Comparison of ENCODE assay signal across 10 cellular contexts in the genomic region with DNA sequence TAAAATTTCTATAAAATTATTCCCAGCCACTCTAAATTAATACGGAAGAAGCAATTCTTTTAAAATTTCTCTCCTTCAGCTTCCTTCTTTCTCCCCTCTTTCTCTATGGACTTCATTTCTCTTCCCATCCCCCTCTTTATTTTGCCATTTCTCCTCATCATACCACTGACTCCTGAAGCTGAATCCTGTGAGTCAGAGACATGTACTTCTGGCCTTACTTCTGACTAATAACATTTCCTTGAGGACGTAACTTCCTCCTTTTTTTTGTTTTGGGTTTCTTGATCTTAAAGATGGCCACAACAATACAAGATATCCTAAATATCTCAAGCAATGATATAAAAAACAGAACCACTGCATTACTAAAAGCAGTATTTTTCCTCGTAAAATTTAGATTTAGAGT.
A peak's percentile ranks its signal among the peaks of the same experiment; 100 is the strongest.
DNase-seq lines count a peak whose midpoint lies in the region; ATAC-seq and TF ChIP-seq lines count a peak whose summit lies in the region.
"Had no signal": no experiment of that assay in that cellular context is flagged by ENCODE, and none has a peak within 500 bp of the region (broad histone marks: within the 10 kb centered on the region; RNA-seq: fewer than 3 reads in every experiment).

No MANE protein-coding gene starts in this region.

- TF ChIP-seq CTCF in chondrocyte (IDR thresholded peaks at IDR 0.05) (no peak), smooth muscle cell (IDR thresholded peaks at IDR 0.05; ENCODE audit: borderline replicate concordance, insufficient read depth, poor library complexity, severe bottlenecking) (no peak)

- peak; percentile 84 for ATAC-seq in GM18858 (IDR thresholded peaks at IDR 0.05; ENCODE audit: unreplicated experiment)
- ATAC-seq: left cardiac atrium had no signal

- H3K27ac Mint-ChIP-seq in chondrocyte (ENCODE audit: unreplicated experiment): peak overlapping the region; percentile 2

- H3K4me1 ChIP-seq in smooth muscle cell (ENCODE audit: low read depth): no peaks in the 10 kb centered on the region
- H3K4me1 ChIP-seq: ascending aorta had no signal

- H2AFZ ChIP-seq in smooth muscle cell (ENCODE audit: low read depth): peak overlapping the region; percentile 76

- no peaks in the 10 kb centered on the region for H3K36me3 ChIP-seq in smooth muscle cell (ENCODE audit: low read depth)
- H3K36me3 ChIP-seq: ascending aorta had no signal

- peak overlapping the region; percentile 68 for H3K4me2 ChIP-seq in smooth muscle cell

- DNase-seq in NCI-H460 (ENCODE audit: extremely low read depth, low read depth) (peak; percentile 14), chondrocyte (ENCODE audit: low spot score) (no peak), smooth muscle cell (lab: John Stamatoyannopoulos, UW; ENCODE audit: unreplicated experiment) (no peak), NCI-H1417 (lab: John Stamatoyannopoulos, UW) (no peak), NCI-H510A treated with DMSO at 0.1 percent for 48 hours (lab: John Stamatoyannopoulos, UW) (no peak), KG1 (lab: John Stamatoyannopoulos, UW) (no peak)
- DNase-seq in activated CD4-positive, alpha-beta T cell treated with anti-CD3 and anti-CD28 coated beads for 4 hours: no peak
- DNase-seq: left cardiac atrium had no signal

- no peak overlapping the region for H3K9ac ChIP-seq in smooth muscle cell (ENCODE audit: low read depth)

- H3K9me3 Mint-ChIP-seq in chondrocyte (ENCODE audit: low read depth): peaks cover 9% of the 10 kb centered on the region

- no peaks in the 10 kb centered on the region for H4K20me1 ChIP-seq in smooth muscle cell (ENCODE audit: low read depth)

- no peak overlapping the region for H3K4me3 Mint-ChIP-seq in chondrocyte (ENCODE audit: unreplicated experiment)

- H3K4me3 ChIP-seq in smooth muscle cell: no peak overlapping the region
- H3K4me3 ChIP-seq: ascending aorta had no signal

- H3K79me2 ChIP-seq in smooth muscle cell (ENCODE audit: low read depth): no peaks in the 10 kb centered on the region

- H3F3A ChIP-seq in smooth muscle cell (ENCODE audit: low read depth): no peaks in the 10 kb centered on the region

- no peaks in the 10 kb centered on the region for H3K27me3 Mint-ChIP-seq in chondrocyte (ENCODE audit: low read depth)

- no peaks in the 10 kb centered on the region for H3K27me3 ChIP-seq in smooth muscle cell (ENCODE audit: low read depth)
- H3K27me3 ChIP-seq: ascending aorta had no signal

- H3K4me1 Mint-ChIP-seq in chondrocyte (ENCODE audit: low read depth): peaks cover 10% of the 10 kb centered on the region

- H3K9me3 ChIP-seq in smooth muscle cell (replicated peaks; ENCODE audit: low read depth): no peaks in the 10 kb centered on the region
- H3K9me3 ChIP-seq: ascending aorta had no signal

- 69% methylated on average over 3 of the region's 3 CpGs for WGBS in smooth muscle cell (ENCODE audit: low lambda C conversion rate)

- H3K27ac ChIP-seq in smooth muscle cell (ENCODE audit: low read depth): peak overlapping the region; percentile 52
- H3K27ac ChIP-seq: ascending aorta had no signal

- no peaks in the 10 kb centered on the region for H3K36me3 Mint-ChIP-seq in chondrocyte (ENCODE audit: low read depth)
